33 cellular contexts compared by ENCODE assay signal in the genomic region with DNA sequence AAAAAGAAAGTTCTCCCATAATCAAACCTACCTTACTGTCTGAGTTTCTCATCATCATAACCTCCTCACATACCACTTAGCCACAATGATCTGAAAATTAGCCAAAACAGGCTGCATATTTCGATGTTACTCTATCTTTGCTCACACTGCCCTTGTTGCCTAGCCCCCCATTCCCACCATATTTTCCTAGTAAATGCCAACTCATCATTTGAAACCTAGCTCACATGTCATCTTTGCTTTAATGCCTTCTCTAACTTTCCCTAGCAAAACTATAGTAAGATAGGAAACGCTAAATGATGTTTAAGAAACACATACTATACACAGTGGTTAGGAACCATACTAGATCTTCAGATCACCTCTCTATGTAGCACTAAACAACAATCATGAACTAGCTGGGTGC.
"Had no signal": no experiment of that assay in that cellular context is flagged by ENCODE, and none has a peak within 500 bp of the region (broad histone marks: within the 10 kb centered on the region; RNA-seq: fewer than 3 reads in every experiment).

No MANE protein-coding gene starts in this region.

- FAIRE-seq: endometrium, endothelial cell of umbilical vein had no signal

- ATAC-seq: activated CD4-positive, CD25-positive, alpha-beta regulatory T cell treated with anti-CD3 and anti-CD28 coated beads, Interleukin-2, amount 50 U/mL, for 24 hours; activated CD8-positive, alpha-beta T cell treated with anti-CD3 and anti-CD28 coated beads for 36 hours; activated naive CD4-positive, alpha-beta T cell treated with anti-CD3 and anti-CD28 coated beads, Interleukin-2, amount 50 U/mL, for 72 hours; activated T-cell treated with anti-CD3 and anti-CD28 coated beads, Interleukin-2, amount 50 U/mL, for 4 hours; activated T-helper 17 cell treated with anti-CD3 and anti-CD28 coated beads, Interleukin-2, amount 50 U/mL, for 72 hours; gastroesophageal sphincter; heart right ventricle; T-helper 17 cell had no signal

- H3K27me3 ChIP-seq: ascending aorta, breast epithelium, cardiac muscle cell, colonic mucosa, esophagus squamous epithelium, gastroesophageal sphincter, heart right ventricle had no signal

- H3K9me3 Mint-ChIP-seq: activated B cell treated with CpG ODN at 0.5 μM for 24 hours; activated CD8-positive, alpha-beta T cell treated with anti-CD3 and anti-CD28 coated beads for 36 hours; activated naive CD4-positive, alpha-beta T cell treated with anti-CD3 and anti-CD28 coated beads, Interleukin-2, amount 50 U/mL, for 72 hours; activated naive CD8-positive, alpha-beta T cell treated with anti-CD3 and anti-CD28 coated beads, Interleukin-2, amount 10 ng/mL, durations not matched to agents 7 days and 5 days; activated T-cell treated with anti-CD3 and anti-CD28 coated beads, Interleukin-2, amount 50 U/mL, for 4 hours; activated T-helper 17 cell treated with anti-CD3 and anti-CD28 coated beads, Interleukin-2, amount 50 U/mL, for 72 hours; brain; T-helper 2 cell treated with Interferon-gamma antibody and Interleukin-4, amounts not matched to agents 5 μg/mL and 100 μg/mL, for 36 hours had no signal

- H3K27ac Mint-ChIP-seq: activated B cell treated with CpG ODN at 0.5 μM for 24 hours; activated CD8-positive, alpha-beta T cell treated with anti-CD3 and anti-CD28 coated beads for 36 hours; activated naive CD4-positive, alpha-beta T cell treated with anti-CD3 and anti-CD28 coated beads, Interleukin-2, amount 50 U/mL, for 72 hours; activated naive CD8-positive, alpha-beta T cell treated with anti-CD3 and anti-CD28 coated beads, Interleukin-2, amount 10 ng/mL, durations not matched to agents 7 days and 5 days; activated T-helper 17 cell treated with anti-CD3 and anti-CD28 coated beads, Interleukin-2, amount 50 U/mL, for 72 hours; T-helper 17 cell; T-helper 2 cell treated with Interferon-gamma antibody and Interleukin-4, amounts not matched to agents 5 μg/mL and 100 μg/mL, for 36 hours had no signal

- H3K9me3 ChIP-seq: ascending aorta, breast epithelium, colonic mucosa, esophagus squamous epithelium, gastroesophageal sphincter, heart right ventricle had no signal

- H3K4me3 ChIP-seq: ascending aorta, breast epithelium, cardiac muscle cell, colonic mucosa, esophagus squamous epithelium, gastroesophageal sphincter, heart right ventricle had no signal

- DNase-seq: activated B cell treated with CpG ODN at 0.5 μM for 24 hours; activated CD4-positive, alpha-beta T cell treated with anti-CD3 and anti-CD28 coated beads for 48 hours; activated CD4-positive, alpha-beta T cell treated with anti-CD3 and anti-CD28 coated beads, Interleukin-2, amount 50 U/mL, for 1 hour; activated CD4-positive, alpha-beta T cell treated with anti-CD3 and anti-CD28 coated beads, Interleukin-2, amount 50 U/mL, for 48 hours; activated CD8-positive, alpha-beta memory T cell treated with anti-CD3 and anti-CD28 coated beads for 24 hours; activated CD8-positive, alpha-beta T cell treated with anti-CD3 and anti-CD28 coated beads for 36 hours; activated effector memory CD4-positive, alpha-beta T cell treated with Interleukin-2 at 50 U/mL for 16 hours; activated gamma-delta T cell treated with Interleukin-2 at 50 U/mL for 16 hours; activated naive CD4-positive, alpha-beta T cell treated with Interleukin-2 at 50 U/mL for 16 hours; activated naive CD8-positive, alpha-beta T cell treated with anti-CD3 and anti-CD28 coated beads, Interleukin-2, amount 10 ng/mL, durations not matched to agents 7 days and 5 days; activated T-cell treated with anti-CD3 and anti-CD28 coated beads, Interleukin-2, amount 50 U/mL, for 4 hours; central memory CD4-positive, alpha-beta T cell; cerebellar nuclear complex; colonic mucosa; effector CD8-positive, alpha-beta T cell; esophagus squamous epithelium; foreskin melanocyte; heart right ventricle; T-helper 17 cell; T1000; WERI-Rb-1 had no signal

- H3K4me3 Mint-ChIP-seq: activated B cell treated with CpG ODN at 0.5 μM for 24 hours; activated CD8-positive, alpha-beta T cell treated with anti-CD3 and anti-CD28 coated beads for 36 hours; activated naive CD8-positive, alpha-beta T cell treated with anti-CD3 and anti-CD28 coated beads, Interleukin-2, amount 10 ng/mL, durations not matched to agents 7 days and 5 days; activated T-cell treated with anti-CD3 and anti-CD28 coated beads, Interleukin-2, amount 50 U/mL, for 4 hours; activated T-helper 17 cell treated with anti-CD3 and anti-CD28 coated beads, Interleukin-2, amount 50 U/mL, for 72 hours; brain; T-helper 17 cell; T-helper 2 cell treated with Interferon-gamma antibody and Interleukin-4, amounts not matched to agents 5 μg/mL and 100 μg/mL, for 36 hours had no signal

- H3K27me3 Mint-ChIP-seq: activated B cell treated with CpG ODN at 0.5 μM for 24 hours; activated CD8-positive, alpha-beta T cell treated with anti-CD3 and anti-CD28 coated beads for 36 hours; activated naive CD8-positive, alpha-beta T cell treated with anti-CD3 and anti-CD28 coated beads, Interleukin-2, amount 10 ng/mL, durations not matched to agents 7 days and 5 days; activated T-helper 17 cell treated with anti-CD3 and anti-CD28 coated beads, Interleukin-2, amount 50 U/mL, for 72 hours; brain; T-helper 17 cell had no signal

- H3K4me1 ChIP-seq: ascending aorta, breast epithelium, colonic mucosa, esophagus squamous epithelium, gastroesophageal sphincter, heart right ventricle had no signal

- H3K27ac ChIP-seq: ascending aorta, breast epithelium, cardiac muscle cell, colonic mucosa, epithelial cell of prostate, esophagus squamous epithelium, gastroesophageal sphincter, heart right ventricle, WERI-Rb-1 had no signal

- H3K4me1 Mint-ChIP-seq: brain had no signal
